Comparison of ENCODE assay signal across 20 cellular contexts in genomic region chr3:150061288-150062018, GRCh38.
DNase-seq lines count a peak whose midpoint lies in the region; ATAC-seq and TF ChIP-seq lines count a peak whose summit lies in the region.
"Had no signal": no experiment of that assay in that cellular context is flagged by ENCODE, and none has a peak within 500 bp of the region (broad histone marks: within the 10 kb centered on the region; RNA-seq: fewer than 3 reads in every experiment).

No MANE protein-coding gene starts in this region.

- no peak overlapping the region for H3K9ac ChIP-seq in parathyroid adenoma

- no peaks in the 10 kb centered on the region for H3K27me3 ChIP-seq in SJCRH30
- H3K27me3 ChIP-seq in parathyroid adenoma (ENCODE audit: control insufficient read depth, insufficient read depth, low read length) = no peaks in the 10 kb centered on the region
- H3K27me3 ChIP-seq in CD8-positive, alpha-beta T cell (ENCODE audit: insufficient read depth, low read length) = no peaks in the 10 kb centered on the region

- H2AFZ ChIP-seq in parathyroid adenoma (peak overlapping the region; percentile 8), OCI-LY7 (ENCODE audit: low read length) (no peak overlapping the region)

- H3K27ac ChIP-seq in SJCRH30 = peak overlapping the region; percentile 69
- H3K27ac ChIP-seq in parathyroid adenoma = no peak overlapping the region
- no peak overlapping the region for H3K27ac ChIP-seq in OCI-LY7 (ENCODE audit: low read depth, low read length, poor library complexity, severe bottlenecking)
- H3K27ac ChIP-seq in CD8-positive, alpha-beta T cell (ENCODE audit: low read depth, low read length) = no peak overlapping the region

- intact Hi-C loops in left cardiac atrium (cut with DNase I) (loop anchor here in 1 of 2 donors (5.0 kb wide), 1 partner anchor 121 kb away; no protein-coding TSS in a partner anchor), OCI-LY7 (cut with micrococcal nuclease; ENCODE audit: unreplicated experiment) (no loop called here), posterior cingulate gyrus (cut with DNase I) (no loop called here)
- intact Hi-C loops in CD8-positive, alpha-beta T cell (cut with DNase I, micrococcal nuclease) = no loop called here

- CTCF ChIA-PET in OCI-LY7 (lab: Charles Lee; ENCODE audit: unreplicated experiment) = no interaction called here
- CTCF ChIA-PET in CD8-positive, alpha-beta T cell (lab: Charles Lee) = no interaction called here

- H3K36me3 ChIP-seq in SJCRH30 (no peaks in the 10 kb centered on the region), parathyroid adenoma (ENCODE audit: control insufficient read depth, insufficient read depth, low read length) (no peaks in the 10 kb centered on the region), OCI-LY7 (ENCODE audit: insufficient read depth, low read length) (no peaks in the 10 kb centered on the region)
- H3K36me3 ChIP-seq in CD8-positive, alpha-beta T cell (ENCODE audit: insufficient read depth, low read length) = no peaks in the 10 kb centered on the region

- H3K27me3 Mint-ChIP-seq in HFFc6 (ENCODE audit: insufficient read depth) = no peaks in the 10 kb centered on the region; the same call in none of the 2 replicates
- peaks cover 7% of the 10 kb centered on the region for H3K27me3 Mint-ChIP-seq in CD8-positive, alpha-beta T cell (ENCODE audit: low read depth)

- no peaks in the 10 kb centered on the region for H4K20me1 ChIP-seq in OCI-LY7 (ENCODE audit: insufficient read depth, low read length)

- peaks cover 30% of the 10 kb centered on the region for H3K4me1 ChIP-seq in SJCRH30
- H3K4me1 ChIP-seq in parathyroid adenoma = no peaks in the 10 kb centered on the region
- no peaks in the 10 kb centered on the region for H3K4me1 ChIP-seq in OCI-LY7 (ENCODE audit: insufficient read depth, low read length, poor library complexity, severe bottlenecking)
- H3K4me1 ChIP-seq in CD8-positive, alpha-beta T cell (ENCODE audit: insufficient read depth, low read length) = no peaks in the 10 kb centered on the region

- H3K4me1 Mint-ChIP-seq in HFFc6 (ENCODE audit: low read depth) = peaks cover 44% of the 10 kb centered on the region
- H3K4me1 Mint-ChIP-seq in CD8-positive, alpha-beta T cell (ENCODE audit: low read depth) = no peaks in the 10 kb centered on the region
- H3K4me1 Mint-ChIP-seq: activated naive CD4-positive, alpha-beta T cell treated with anti-CD3 and anti-CD28 coated beads, Interleukin-2, amount 10 ng/mL, durations not matched to agents 7 days and 5 days; naive B cell had no signal

- no peak for TF ChIP-seq CTCF in HFFc6 (IDR thresholded peaks at IDR 0.05)
- TF ChIP-seq CTCF in parathyroid adenoma (IDR thresholded peaks at IDR 0.05) = no peak
- no peak for TF ChIP-seq CTCF in OCI-LY7 (conservative IDR thresholded peaks at IDR 0.05; ENCODE audit: low read length)
- TF ChIP-seq CTCF in CD8-positive, alpha-beta T cell (IDR thresholded peaks at IDR 0.05) = no peak

- H3K4me3 ChIP-seq in SJCRH30 (no peak overlapping the region), parathyroid adenoma (ENCODE audit: low read depth, low read length) (no peak overlapping the region), OCI-LY7 (ENCODE audit: low read depth, low read length, poor library complexity, severe bottlenecking) (no peak overlapping the region)
- H3K4me3 ChIP-seq in CD8-positive, alpha-beta T cell (ENCODE audit: low read depth, low read length) = no peak overlapping the region
- H3K4me3 ChIP-seq: lung had no signal

- POLR2A ChIA-PET in OCI-LY7 (lab: Charles Lee) = interaction anchor here (0.7 kb wide), 1 partner anchor 915 kb away, joined by 3 read pairs; no protein-coding TSS in a partner anchor
- POLR2A ChIA-PET in CD8-positive, alpha-beta T cell (lab: Charles Lee) = interaction anchor here (1.3 kb wide), 1 partner anchor 8 kb away, joined by 4 read pairs; no protein-coding TSS in a partner anchor

- DNase-seq in HFFc6 = no peak
- peak; percentile 69 to 82 for DNase-seq in SJCRH30
- DNase-seq in left cardiac atrium = no peak
- no peak for DNase-seq in OCI-LY7 (ENCODE audit: low spot score)
- DNase-seq in posterior cingulate gyrus = no peak
- DNase-seq in CD8-positive, alpha-beta T cell = no peak
- DNase-seq: activated CD4-positive, alpha-beta T cell treated with anti-CD3 and anti-CD28 coated beads, Interleukin-2, amount 50 U/mL, for 48 hours; activated naive CD4-positive, alpha-beta T cell treated with anti-CD3 and anti-CD28 coated beads, Interleukin-2, amount 10 ng/mL, durations not matched to agents 7 days and 5 days; CD4-positive, alpha-beta T cell; DMS53; endodermal cell; GOT3; Kasumi-1; naive B cell; NCI-H1105 treated with DMSO at 0.1 percent for 48 hours had no signal

- H3K4me2 ChIP-seq in parathyroid adenoma (ENCODE audit: low read length) (no peak overlapping the region), OCI-LY7 (ENCODE audit: low read length) (no peak overlapping the region)

- peak overlapping the region; percentile 85 for H3K4me3 Mint-ChIP-seq in HFFc6
- no peak overlapping the region for H3K4me3 Mint-ChIP-seq in CD8-positive, alpha-beta T cell
- H3K4me3 Mint-ChIP-seq: activated naive CD4-positive, alpha-beta T cell treated with anti-CD3 and anti-CD28 coated beads, Interleukin-2, amount 10 ng/mL, durations not matched to agents 7 days and 5 days; CD4-positive, alpha-beta T cell; endodermal cell; naive B cell; T-helper 2 cell treated with Interferon-gamma antibody and Interleukin-4, amounts not matched to agents 5 μg/mL and 100 μg/mL, for 36 hours; WTC11 had no signal

- no peaks in the 10 kb centered on the region for H3K9me2 ChIP-seq in OCI-LY7 (ENCODE audit: insufficient read depth, low read length)

- no peaks in the 10 kb centered on the region for H3K36me3 Mint-ChIP-seq in HFFc6 (ENCODE audit: low read depth)
- no peaks in the 10 kb centered on the region for H3K36me3 Mint-ChIP-seq in CD8-positive, alpha-beta T cell
- H3K36me3 Mint-ChIP-seq: activated naive CD4-positive, alpha-beta T cell treated with anti-CD3 and anti-CD28 coated beads, Interleukin-2, amount 10 ng/mL, durations not matched to agents 7 days and 5 days; naive B cell; WTC11 had no signal

- peak; percentile 60 to 72 for ATAC-seq in left cardiac atrium
- no peak for ATAC-seq in GM21526 (IDR thresholded peaks at IDR 0.05; ENCODE audit: low FRiP score, unreplicated experiment)
- ATAC-seq in CD8-positive, alpha-beta T cell = no peak
- ATAC-seq: WTC11 had no signal

- H3K79me2 ChIP-seq in parathyroid adenoma (no peaks in the 10 kb centered on the region), OCI-LY7 (ENCODE audit: insufficient read depth, low read depth, low read length) (no peaks in the 10 kb centered on the region)

- no TSS peak for BruUV-seq in OCI-LY7 (replicated peaks; lab: Mats Ljungman, UMichigan)

- H3K27ac Mint-ChIP-seq in HFFc6 = peak overlapping the region; percentile 95
- H3K27ac Mint-ChIP-seq in CD8-positive, alpha-beta T cell = no peak overlapping the region
- H3K27ac Mint-ChIP-seq: activated naive CD4-positive, alpha-beta T cell treated with anti-CD3 and anti-CD28 coated beads, Interleukin-2, amount 10 ng/mL, durations not matched to agents 7 days and 5 days; CD4-positive, alpha-beta T cell; endodermal cell; naive B cell; T-helper 2 cell treated with Interferon-gamma antibody and Interleukin-4, amounts not matched to agents 5 μg/mL and 100 μg/mL, for 36 hours; WTC11 had no signal

- no peaks in the 10 kb centered on the region for H3K9me3 Mint-ChIP-seq in HFFc6
- H3K9me3 Mint-ChIP-seq in CD8-positive, alpha-beta T cell = no peaks in the 10 kb centered on the region
- H3K9me3 Mint-ChIP-seq: activated naive CD4-positive, alpha-beta T cell treated with anti-CD3 and anti-CD28 coated beads, Interleukin-2, amount 10 ng/mL, durations not matched to agents 7 days and 5 days; CD4-positive, alpha-beta T cell; endodermal cell; naive B cell; T-helper 2 cell treated with Interferon-gamma antibody and Interleukin-4, amounts not matched to agents 5 μg/mL and 100 μg/mL, for 36 hours; WTC11 had no signal

- H3K9me3 ChIP-seq in SJCRH30 (replicated peaks) (no peaks in the 10 kb centered on the region), parathyroid adenoma (ENCODE audit: control insufficient read depth, low read length) (no peaks in the 10 kb centered on the region), OCI-LY7 (ENCODE audit: low read length) (no peaks in the 10 kb centered on the region)
- H3K9me3 ChIP-seq in CD8-positive, alpha-beta T cell (ENCODE audit: low read length) = no peaks in the 10 kb centered on the region

Comparison
In these comparisons a context has a peak if more than half of its experiments do, and no peak if none do; other contexts are left out.
1. DNase-seq: peak in SJCRH30 (2 of 2); none in HFFc6 (single experiment), left cardiac atrium (single experiment), OCI-LY7 (single experiment), posterior cingulate gyrus (0 of 10) and CD8-positive, alpha-beta T cell (0 of 7).
2. ATAC-seq: peak in left cardiac atrium (2 of 2); none in GM21526 (single experiment) and CD8-positive, alpha-beta T cell (single experiment).